Comparison of ENCODE assay signal across 8 cellular contexts in the genomic region with DNA sequence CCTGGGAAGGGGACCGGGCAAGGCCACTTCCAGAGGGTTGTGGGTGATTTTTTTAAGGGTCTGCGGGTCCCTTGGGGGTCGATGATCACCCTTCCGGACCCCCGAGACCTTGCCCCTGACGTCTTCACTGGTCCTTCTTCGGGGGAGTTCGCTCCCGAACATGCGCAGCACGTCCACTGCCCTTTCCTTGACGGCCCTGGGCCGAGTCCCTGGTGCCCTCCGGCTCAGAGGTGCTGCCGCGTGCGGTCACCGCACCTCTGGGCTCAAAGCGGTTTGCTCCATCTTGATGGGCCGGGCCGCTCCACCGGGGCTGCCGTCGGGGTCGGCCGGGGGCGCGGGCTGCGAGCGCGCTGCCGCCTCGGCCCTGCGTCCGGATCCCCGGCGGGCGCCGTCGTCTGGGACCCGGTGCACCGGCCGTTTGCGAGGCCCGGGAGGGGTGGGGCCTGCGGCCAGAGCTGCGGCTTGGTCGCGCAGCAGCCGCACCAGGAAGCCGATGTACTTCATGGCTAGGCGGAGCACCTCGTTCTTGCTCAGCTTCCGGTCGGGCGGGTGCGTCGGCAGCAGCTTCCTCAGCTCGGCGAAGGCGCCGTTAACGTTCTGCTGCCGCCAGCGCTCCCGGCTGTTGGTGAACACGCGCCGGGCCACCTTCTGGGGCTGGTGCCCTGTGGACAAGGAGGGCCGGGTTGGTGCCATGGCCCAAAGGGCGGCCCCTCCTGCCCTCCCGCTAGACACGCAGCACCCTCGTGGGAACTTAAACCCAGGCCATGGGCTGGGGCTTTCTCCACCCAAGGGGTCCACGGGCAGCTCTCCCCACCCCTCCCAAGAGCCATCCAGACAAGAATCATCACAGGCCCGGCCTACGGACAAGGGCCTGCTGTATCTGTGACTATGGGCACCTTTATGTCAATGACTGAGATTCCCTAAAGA. TPM values are rescaled to one million over a fixed set of nuclear protein-coding genes. Genes with fewer than 3 reads are reported as not detected.
DNase-seq lines count a peak whose midpoint lies in the region; ATAC-seq and TF ChIP-seq lines count a peak whose summit lies in the region.

No MANE protein-coding gene starts in this region.

- no peaks in the 10 kb centered on the region for H3K4me1 ChIP-seq in endodermal cell (ENCODE audit: control insufficient read depth, insufficient read depth, low read length)
- peaks cover 34 to 75% (median 59%) of the 10 kb centered on the region in 4 donors for H3K4me1 ChIP-seq in transverse colon
- H3K4me1 ChIP-seq in PC-3 (ENCODE audit: insufficient read depth, low read length) = peaks cover 16% of the 10 kb centered on the region; the same call in 1 of the 2 replicates

- no peaks in the 10 kb centered on the region for H3K79me2 ChIP-seq in PC-3 (ENCODE audit: low read length)

- CTCF ChIA-PET in PC-3 (lab: Charles Lee) = no interaction called here

- no peak overlapping the region for H3K4me2 ChIP-seq in PC-3 (ENCODE audit: low read length)

- peak; percentile 61 for TF ChIP-seq POLR2A in transverse colon (IDR thresholded peaks at IDR 0.05)

- H3K27me3 Mint-ChIP-seq in endodermal cell (ENCODE audit: insufficient read depth) = peaks cover 74% of the 10 kb centered on the region
- H3K27me3 Mint-ChIP-seq in natural killer cell treated with Interleukin-12 subunit alpha and Interleukin-12 subunit beta and Interleukin-15 and Interleukin-18, amount 100 ng/mL, for 72 hours = peaks cover 13% of the 10 kb centered on the region in 2 donors

- no peaks in the 10 kb centered on the region for H3K9me3 ChIP-seq in endodermal cell (ENCODE audit: control insufficient read depth, low read length)
- H3K9me3 ChIP-seq in transverse colon = no peaks in the 10 kb centered on the region
- no peaks in the 10 kb centered on the region for H3K9me3 ChIP-seq in PC-3 (ENCODE audit: low read length)

- no peak overlapping the region for H3K27ac Mint-ChIP-seq in endodermal cell
- peak overlapping the region; percentile 83 to 86 for H3K27ac Mint-ChIP-seq in natural killer cell treated with Interleukin-12 subunit alpha and Interleukin-12 subunit beta and Interleukin-15 and Interleukin-18, amount 100 ng/mL, for 72 hours

- peaks cover 13% of the 10 kb centered on the region for H3K4me1 Mint-ChIP-seq in endodermal cell
- peaks cover 30 to 33% of the 10 kb centered on the region in 2 donors for H3K4me1 Mint-ChIP-seq in natural killer cell treated with Interleukin-12 subunit alpha and Interleukin-12 subunit beta and Interleukin-15 and Interleukin-18, amount 100 ng/mL, for 72 hours (ENCODE audit: low read depth in 2 of 2)

- WGBS in endodermal cell (ENCODE audit: insufficient coverage in 1 of 2, insufficient read length in 1 of 2), 2 experiments = 22 to 25% methylated on average over 43 to 77 of the region's 77 CpGs
- WGBS in transverse colon (ENCODE audit: low coverage in 1 of 2), 2 donors = 18% methylated on average over 44 of the region's 77 CpGs; no CpG with 5 or more reads in 1 of the 2 donors

- no peak overlapping the region for H3K4me3 Mint-ChIP-seq in endodermal cell
- peak overlapping the region; percentile 75 for H3K4me3 Mint-ChIP-seq in natural killer cell treated with Interleukin-12 subunit alpha and Interleukin-12 subunit beta and Interleukin-15 and Interleukin-18, amount 100 ng/mL, for 72 hours

- no peak for TF ChIP-seq EP300 in transverse colon (IDR thresholded peaks at IDR 0.05; ENCODE audit: low read depth)

- no peak for TF ChIP-seq CTCF in endodermal cell (conservative IDR thresholded peaks at IDR 0.05)
- TF ChIP-seq CTCF in transverse colon (IDR thresholded peaks at IDR 0.05) = no peak
- TF ChIP-seq CTCF in PC-3 (conservative IDR thresholded peaks at IDR 0.05; ENCODE audit: low read depth, low read length) = no peak

- no peak overlapping the region for H3K27ac ChIP-seq in endodermal cell (ENCODE audit: low read depth, low read length)
- H3K27ac ChIP-seq in transverse colon = peak overlapping the region; percentile 89 to 93 (median 92)
- no peak overlapping the region for H3K27ac ChIP-seq in PC-3 (ENCODE audit: low read length)

- H4K20me1 ChIP-seq in PC-3 (ENCODE audit: low read length) = no peaks in the 10 kb centered on the region

- H3K27me3 ChIP-seq in endodermal cell (ENCODE audit: control insufficient read depth, insufficient read depth, low read length, poor library complexity, severe bottlenecking) = peaks cover 79% of the 10 kb centered on the region
- no peaks in the 10 kb centered on the region for H3K27me3 ChIP-seq in transverse colon
- no peaks in the 10 kb centered on the region for H3K27me3 ChIP-seq in PC-3 (ENCODE audit: low read length)

- no peaks in the 10 kb centered on the region for H3K9me2 ChIP-seq in PC-3 (replicated peaks; ENCODE audit: low read length)

- no peak overlapping the region for H3K9ac ChIP-seq in endodermal cell (ENCODE audit: extremely low read depth, low read length, poor library complexity, severe bottlenecking)
- H3K9ac ChIP-seq in PC-3 (ENCODE audit: low read length) = no peak overlapping the region

- no TSS peak for BruUV-seq in PC-3 (replicated peaks; lab: Mats Ljungman, UMichigan)

- in situ Hi-C loops in transverse colon (cut with MboI; ENCODE audit: low pct_ligation_motif_present in 1 of 4, low pct_unique_long_range_greater_than_20kb in 1 of 4, low sequenced_read_pairs in 3 of 4) = loop anchor here in 1 of 4 donors (25.0 kb wide), 1 partner anchor 112 kb away; the partner anchor contains the start of gene NFIX

- H2AFZ ChIP-seq in PC-3 (ENCODE audit: low read length) = no peak overlapping the region

- DNase-seq in AG20443 (ENCODE audit: low spot score) (peak; percentile 78), endodermal cell (peak; percentile 80), transverse colon (peak; percentile 85), 8988T (no peak), PC-3 (no peak)
- DNase-seq in Jurkat, Clone E6-1 (ENCODE audit: low read depth, low spot score) = peak; percentile 79
- peak; percentile 78 for DNase-seq in activated CD4-positive, alpha-beta T cell treated with anti-CD3 and anti-CD28 coated beads, Interleukin-2, amount 50 U/mL, for 1 hour
- peak; percentile 90 for DNase-seq in natural killer cell treated with Interleukin-12 subunit alpha and Interleukin-12 subunit beta and Interleukin-15 and Interleukin-18, amount 100 ng/mL, for 72 hours (ENCODE audit: low spot score)

- peaks cover 6% of the 10 kb centered on the region for H3K36me3 Mint-ChIP-seq in endodermal cell (ENCODE audit: low read depth)
- peaks cover 6% of the 10 kb centered on the region for H3K36me3 Mint-ChIP-seq in natural killer cell treated with Interleukin-12 subunit alpha and Interleukin-12 subunit beta and Interleukin-15 and Interleukin-18, amount 100 ng/mL, for 72 hours

- H3K36me3 ChIP-seq in endodermal cell (ENCODE audit: control insufficient read depth, insufficient read depth, low read length) (no peaks in the 10 kb centered on the region), transverse colon (no peaks in the 10 kb centered on the region), PC-3 (ENCODE audit: low read depth, low read length) (no peaks in the 10 kb centered on the region)

- intact Hi-C loops in transverse colon (cut with DNase I; ENCODE audit: low total_unique reads) = loop anchor here (10.0 kb wide), 1 partner anchor 215 kb away; the partner anchor contains the start of genes DNASE2 and KLF1
- intact Hi-C loops in PC-3 (cut with micrococcal nuclease) = no loop called here

- H3K4me3 ChIP-seq in Jurkat, Clone E6-1 (ENCODE audit: low read length) = peak overlapping the region; percentile 58
- no peak overlapping the region for H3K4me3 ChIP-seq in endodermal cell (ENCODE audit: low read length)
- H3K4me3 ChIP-seq in transverse colon = peak overlapping the region; percentile 15 to 49 (median 38)
- no peak overlapping the region for H3K4me3 ChIP-seq in PC-3 (ENCODE audit: low read length)

- H3K9me3 Mint-ChIP-seq in endodermal cell = no peaks in the 10 kb centered on the region
- H3K9me3 Mint-ChIP-seq in natural killer cell treated with Interleukin-12 subunit alpha and Interleukin-12 subunit beta and Interleukin-15 and Interleukin-18, amount 100 ng/mL, for 72 hours = peaks cover 5% of the 10 kb centered on the region

- POLR2A ChIA-PET in PC-3 (lab: Charles Lee; ENCODE audit: unreplicated experiment) = no interaction called here

- no peaks in the 10 kb centered on the region for H3F3A ChIP-seq in PC-3 (ENCODE audit: low read length, unreplicated experiment)

- peak; percentile 72 to 80 for ATAC-seq in natural killer cell treated with Interleukin-12 subunit alpha and Interleukin-12 subunit beta and Interleukin-15 and Interleukin-18, amount 100 ng/mL, for 72 hours
- no peak for ATAC-seq in PC-3

RNA-seq across cellular contexts. Expression of gene LYL1, which starts 3.3 kb away (rescaled TPM):
- 0.59 TPM for polyA plus RNA-seq in Jurkat, Clone E6-1 (2012; ENCODE audit: insufficient read depth, insufficient read length)
- 1 to 10 TPM; 1.9 to 2.0 TPM for total RNA-seq in endodermal cell
- polyA plus RNA-seq in endodermal cell (2013, experiment 1 of 2) = 1.00 TPM
- 1.1 TPM for polyA plus RNA-seq in endodermal cell (2013, experiment 2 of 2)
- total RNA-seq in natural killer cell treated with Interleukin-12 subunit alpha and Interleukin-12 subunit beta and Interleukin-15 and Interleukin-18, amount 100 ng/mL, for 72 hours = 1 to 10 TPM in 1 of 2 donors, under 1 TPM in 1; 0.86 to 1.4 TPM
- total RNA-seq in transverse colon = 10 to 100 TPM in 3 of 4 donors, 1 to 10 TPM in 1; 4.5 to 33.4 (median 16.7) TPM
- 3.3 and 12.0 TPM in 2 replicates for total RNA-seq in PC-3 (2014; rRNA removed)

RNA-seq across cellular contexts. Expression of gene TRMT1, which starts 17.2 kb away (rescaled TPM):
- polyA plus RNA-seq in Jurkat, Clone E6-1 (2012; ENCODE audit: insufficient read depth, insufficient read length) = 52.9 TPM
- total RNA-seq in endodermal cell (10 to 100 TPM; 51.3 to 66.2 TPM), transverse colon (100 to 1,000 TPM in 1 of 4 donors, 10 to 100 TPM in 3; 26.6 to 199 (median 60.7) TPM), PC-3 (2014; rRNA removed) (91.8 and 117 TPM in 2 replicates)
- polyA plus RNA-seq in endodermal cell (2013, experiment 1 of 2) = 37.5 TPM
- polyA plus RNA-seq in endodermal cell (2013, experiment 2 of 2) = 35.3 TPM
- 100 to 1,000 TPM in 1 of 2 donors, 10 to 100 TPM in 1; 54.6 to 120 TPM for total RNA-seq in natural killer cell treated with Interleukin-12 subunit alpha and Interleukin-12 subunit beta and Interleukin-15 and Interleukin-18, amount 100 ng/mL, for 72 hours

RNA-seq across cellular contexts. Expression of gene NACC1, which starts 18.7 kb away (rescaled TPM):
- 24.0 TPM for polyA plus RNA-seq in Jurkat, Clone E6-1 (2012; ENCODE audit: insufficient read depth, insufficient read length)
- total RNA-seq in endodermal cell = 100 to 1,000 TPM; 164 to 172 TPM
- polyA plus RNA-seq in endodermal cell (2013, experiment 1 of 2) = 61.1 TPM
- polyA plus RNA-seq in endodermal cell (2013, experiment 2 of 2) = 53.8 TPM
- total RNA-seq in natural killer cell treated with Interleukin-12 subunit alpha and Interleukin-12 subunit beta and Interleukin-15 and Interleukin-18, amount 100 ng/mL, for 72 hours = 100 to 1,000 TPM; 129 to 138 TPM
- total RNA-seq in transverse colon = 10 to 100 TPM; 31.6 to 54.2 (median 36.5) TPM
- 266 and 337 TPM in 2 replicates for total RNA-seq in PC-3 (2014; rRNA removed)

RNA-seq across cellular contexts. Expression of gene STX10, which starts 50.8 kb away (rescaled TPM):
- polyA plus RNA-seq in Jurkat, Clone E6-1 (2012; ENCODE audit: insufficient read depth, insufficient read length) = 137 TPM
- total RNA-seq in endodermal cell = 10 to 100 TPM; 30.8 to 34.8 TPM
- polyA plus RNA-seq in endodermal cell (2013, experiment 1 of 2) = 44.8 TPM
- polyA plus RNA-seq in endodermal cell (2013, experiment 2 of 2) = 42.4 TPM
- total RNA-seq in natural killer cell treated with Interleukin-12 subunit alpha and Interleukin-12 subunit beta and Interleukin-15 and Interleukin-18, amount 100 ng/mL, for 72 hours = 10 to 100 TPM; 48.1 to 62.5 TPM
- total RNA-seq in transverse colon = 100 to 1,000 TPM in 1 of 4 donors, 10 to 100 TPM in 3; 69.7 to 164 (median 84.2) TPM
- total RNA-seq in PC-3 (2014; rRNA removed) = 179 and 243 TPM in 2 replicates

RNA-seq across cellular contexts. Expression of gene IER2, which starts 50.9 kb away (rescaled TPM):
- polyA plus RNA-seq in Jurkat, Clone E6-1 (2012; ENCODE audit: insufficient read depth, insufficient read length) = 52.0 TPM
- total RNA-seq in endodermal cell (10 to 100 TPM; 55.3 to 66.6 TPM), transverse colon (100 to 1,000 TPM; 184 to 503 (median 244) TPM), PC-3 (2014; rRNA removed) (155 and 191 TPM in 2 replicates)
- 51.9 TPM for polyA plus RNA-seq in endodermal cell (2013, experiment 1 of 2)
- 52.6 TPM for polyA plus RNA-seq in endodermal cell (2013, experiment 2 of 2)
- 100 to 1,000 TPM; 106 to 117 TPM for total RNA-seq in natural killer cell treated with Interleukin-12 subunit alpha and Interleukin-12 subunit beta and Interleukin-15 and Interleukin-18, amount 100 ng/mL, for 72 hours

Comparison
In these comparisons a context has a peak if more than half of its experiments do, and no peak if none do; other contexts are left out.
1. DNase-seq: peak in AG20443 (single experiment), Jurkat, Clone E6-1 (single experiment), activated CD4-positive, alpha-beta T cell treated with anti-CD3 and anti-CD28 coated beads, Interleukin-2, amount 50 U/mL, for 1 hour (single experiment), endodermal cell (single experiment), natural killer cell treated with Interleukin-12 subunit alpha and Interleukin-12 subunit beta and Interleukin-15 and Interleukin-18, amount 100 ng/mL, for 72 hours (single experiment) and transverse colon (single experiment); none in 8988T (single experiment) and PC-3 (single experiment).
2. H3K4me3 ChIP-seq: peak in Jurkat, Clone E6-1 (single experiment) and transverse colon (4 of 4); none in endodermal cell (single experiment) and PC-3 (single experiment).
3. H3K27ac ChIP-seq: peak in transverse colon (4 of 4); none in endodermal cell (single experiment) and PC-3 (single experiment).